8 cellular contexts compared by ENCODE assay signal in the genomic region with DNA sequence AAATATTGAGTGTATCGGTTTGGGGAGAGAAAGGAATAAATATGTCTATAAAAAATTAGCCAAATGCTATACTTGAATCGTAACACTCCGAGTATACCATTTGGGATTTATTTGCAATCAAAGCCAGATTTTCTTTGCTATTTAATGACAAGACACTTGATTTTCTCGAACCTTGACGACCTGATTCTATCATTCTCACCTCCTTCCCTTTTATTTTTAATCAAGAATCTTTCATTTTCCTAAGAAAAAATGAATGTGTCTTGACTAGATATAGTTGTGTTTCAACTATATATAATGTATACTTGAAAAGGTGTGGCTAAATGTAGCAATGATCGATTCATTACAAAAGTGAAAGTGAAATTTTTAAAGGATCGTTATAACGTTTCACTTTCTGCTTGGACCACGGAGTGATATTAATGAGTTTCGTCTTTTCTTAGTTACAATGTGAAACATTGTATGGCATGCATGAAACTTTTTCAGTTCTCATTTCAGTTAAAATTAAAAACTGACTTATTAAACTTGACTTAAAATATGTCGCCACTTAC. TPM values are rescaled to one million over a fixed set of nuclear protein-coding genes. Genes with fewer than 3 reads are reported as not detected.
DNase-seq lines count a peak whose midpoint lies in the region; ATAC-seq, FAIRE-seq and TF ChIP-seq lines count a peak whose summit lies in the region.

No MANE protein-coding gene starts in this region.

- H3K36me3 ChIP-seq in small intestine (ENCODE audit: control insufficient read depth in 2 of 2, insufficient read depth in 2 of 2, low read length in 2 of 2) = peaks cover 4 to 6% of the 10 kb centered on the region in 2 donors

- no peak for TF ChIP-seq CTCF in glutamatergic neuron (IDR thresholded peaks at IDR 0.05; ENCODE audit: partially characterized antibody, unreplicated experiment)

- ATAC-seq in HG03039 (IDR thresholded peaks at IDR 0.05; ENCODE audit: unreplicated experiment) = peak; percentile 37

- H3K27ac ChIP-seq in small intestine (ENCODE audit: low read depth in 1 of 2, low read length in 1 of 2) = peak overlapping the region; percentile 93

- FAIRE-seq in small intestine (lab: Jason Lieb, UNC) = peak; percentile 49

- H3K4me1 Mint-ChIP-seq in activated naive CD4-positive, alpha-beta T cell treated with anti-CD3 and anti-CD28 coated beads, Interleukin-2, amount 10 ng/mL, durations not matched to agents 7 days and 5 days = peaks cover 36% of the 10 kb centered on the region
- peaks cover 27% of the 10 kb centered on the region for H3K4me1 Mint-ChIP-seq in T-helper 1 cell treated with Interleukin-12 subunit alpha and Interleukin-12 subunit beta and Interleukin-4 antibody, amounts not matched to agents 30 μg/mL and 1 μg/mL, for 36 hours (ENCODE audit: low read depth)
- no peaks in the 10 kb centered on the region for H3K4me1 Mint-ChIP-seq in glutamatergic neuron (ENCODE audit: low read depth, unreplicated experiment)

- H3K9me3 Mint-ChIP-seq in activated naive CD4-positive, alpha-beta T cell treated with anti-CD3 and anti-CD28 coated beads, Interleukin-2, amount 10 ng/mL, durations not matched to agents 7 days and 5 days = peaks cover 9% of the 10 kb centered on the region
- peaks cover 5% of the 10 kb centered on the region for H3K9me3 Mint-ChIP-seq in T-helper 1 cell treated with Interleukin-12 subunit alpha and Interleukin-12 subunit beta and Interleukin-4 antibody, amounts not matched to agents 30 μg/mL and 1 μg/mL, for 36 hours
- peaks cover 1% of the 10 kb centered on the region for H3K9me3 Mint-ChIP-seq in glutamatergic neuron (ENCODE audit: unreplicated experiment)

- H3K27me3 Mint-ChIP-seq in activated naive CD4-positive, alpha-beta T cell treated with anti-CD3 and anti-CD28 coated beads, Interleukin-2, amount 10 ng/mL, durations not matched to agents 7 days and 5 days = no peaks in the 10 kb centered on the region
- no peaks in the 10 kb centered on the region for H3K27me3 Mint-ChIP-seq in T-helper 1 cell treated with Interleukin-12 subunit alpha and Interleukin-12 subunit beta and Interleukin-4 antibody, amounts not matched to agents 30 μg/mL and 1 μg/mL, for 36 hours (ENCODE audit: low read depth)
- no peaks in the 10 kb centered on the region for H3K27me3 Mint-ChIP-seq in glutamatergic neuron (ENCODE audit: unreplicated experiment)

- H3K4me1 ChIP-seq in small intestine (ENCODE audit: control insufficient read depth in 2 of 2, insufficient read depth in 1 of 2, low read depth in 1 of 2, low read length in 1 of 2) = peaks cover 3 to 7% of the 10 kb centered on the region in 2 donors

- 0 to 2% (median 0%) methylated on average over 11 of the region's 11 CpGs for WGBS in small intestine, 3 donors

- H3K4me3 ChIP-seq in small intestine (ENCODE audit: low read depth in 1 of 2, low read length in 2 of 2) = peak overlapping the region; percentile 86 to 94

- H3K27ac Mint-ChIP-seq in activated naive CD4-positive, alpha-beta T cell treated with anti-CD3 and anti-CD28 coated beads, Interleukin-2, amount 10 ng/mL, durations not matched to agents 7 days and 5 days = peak overlapping the region; percentile 95
- H3K27ac Mint-ChIP-seq in T-helper 1 cell treated with Interleukin-12 subunit alpha and Interleukin-12 subunit beta and Interleukin-4 antibody, amounts not matched to agents 30 μg/mL and 1 μg/mL, for 36 hours = peak overlapping the region; percentile 88
- peak overlapping the region; percentile 33 for H3K27ac Mint-ChIP-seq in glutamatergic neuron (ENCODE audit: unreplicated experiment)

- H3K27me3 ChIP-seq in small intestine (ENCODE audit: control insufficient read depth in 2 of 2, insufficient read depth in 2 of 2, low read length in 2 of 2) = no peaks in the 10 kb centered on the region

- H3K36me3 Mint-ChIP-seq in activated naive CD4-positive, alpha-beta T cell treated with anti-CD3 and anti-CD28 coated beads, Interleukin-2, amount 10 ng/mL, durations not matched to agents 7 days and 5 days = peaks cover 18% of the 10 kb centered on the region
- peaks cover 15% of the 10 kb centered on the region for H3K36me3 Mint-ChIP-seq in T-helper 1 cell treated with Interleukin-12 subunit alpha and Interleukin-12 subunit beta and Interleukin-4 antibody, amounts not matched to agents 30 μg/mL and 1 μg/mL, for 36 hours (ENCODE audit: low read depth)
- H3K36me3 Mint-ChIP-seq in glutamatergic neuron (ENCODE audit: unreplicated experiment) = no peaks in the 10 kb centered on the region

- H3K4me3 Mint-ChIP-seq in activated naive CD4-positive, alpha-beta T cell treated with anti-CD3 and anti-CD28 coated beads, Interleukin-2, amount 10 ng/mL, durations not matched to agents 7 days and 5 days = peak overlapping the region; percentile 84
- H3K4me3 Mint-ChIP-seq in T-helper 1 cell treated with Interleukin-12 subunit alpha and Interleukin-12 subunit beta and Interleukin-4 antibody, amounts not matched to agents 30 μg/mL and 1 μg/mL, for 36 hours = peak overlapping the region; percentile 84
- H3K4me3 Mint-ChIP-seq in glutamatergic neuron (ENCODE audit: unreplicated experiment) = peak overlapping the region; percentile 84

- H3K9me3 ChIP-seq in small intestine (ENCODE audit: control insufficient read depth, low read depth) = no peaks in the 10 kb centered on the region

- DNase-seq in activated naive CD4-positive, alpha-beta T cell treated with anti-CD3 and anti-CD28 coated beads, Interleukin-2, amount 10 ng/mL, durations not matched to agents 7 days and 5 days = no peak
- DNase-seq in activated naive CD4-positive, alpha-beta T cell treated with anti-CD3 and anti-CD28 coated beads, Interleukin-2, amount 50 U/mL, for 16 hours = no peak
- DNase-seq in glutamatergic neuron (no peak), small intestine (peak; percentile 77), NCI-H446 treated with DMSO at 0.1 percent for 48 hours (lab: John Stamatoyannopoulos, UW) (no peak), NCI-H510A treated with DMSO at 0.1 percent for 48 hours (lab: John Stamatoyannopoulos, UW) (no peak)

- CTCF ChIA-PET in activated naive CD4-positive, alpha-beta T cell treated with anti-CD3 and anti-CD28 coated beads, Interleukin-2, amount 10 ng/mL, durations not matched to agents 7 days and 5 days (lab: Charles Lee) = interaction anchor here (3.5 to 4.7 kb wide), 2 partner anchors 9 to 27 kb away, joined by 17 to 39 read pairs; no protein-coding TSS in a partner anchor

RNA-seq across cellular contexts. Expression of gene NUB1, which starts 0.6 kb away (rescaled TPM):
- 41.6 TPM for total RNA-seq in glutamatergic neuron (ENCODE audit: unreplicated experiment)
- polyA plus RNA-seq in small intestine = 10 to 100 TPM; 37.4 to 70.8 (median 62.8) TPM

Comparison
In these comparisons a context has a peak if more than half of its experiments do, and no peak if none do; other contexts are left out.
1. H3K27ac Mint-ChIP-seq: peak in every context shown above with its lines; median percentile 95 in activated naive CD4-positive, alpha-beta T cell treated with anti-CD3 and anti-CD28 coated beads, Interleukin-2, amount 10 ng/mL, durations not matched to agents 7 days and 5 days; 88 in T-helper 1 cell treated with Interleukin-12 subunit alpha and Interleukin-12 subunit beta and Interleukin-4 antibody, amounts not matched to agents 30 μg/mL and 1 μg/mL, for 36 hours; 33 in glutamatergic neuron.